In genomic region chr18:13048061-13048605, GRCh38 we compare ENCODE assay signal across 15 cellular contexts.
"Had no signal": no experiment of that assay in that cellular context is flagged by ENCODE, and none has a peak within 500 bp of the region (broad histone marks: within the 10 kb centered on the region; RNA-seq: fewer than 3 reads in every experiment).

No MANE protein-coding gene starts in this region.

- H3K4me3 ChIP-seq: coronary artery, ovary had no signal

- ATAC-seq: activated T-helper 17 cell treated with anti-CD3 and anti-CD28 coated beads, Interleukin-2, amount 50 U/mL, for 72 hours; left ventricle myocardium superior had no signal

- H3K9me3 ChIP-seq: ovary had no signal

- H3K36me3 ChIP-seq: ovary had no signal

- H3K27me3 Mint-ChIP-seq: activated T-helper 17 cell treated with anti-CD3 and anti-CD28 coated beads, Interleukin-2, amount 50 U/mL, for 72 hours; stimulated activated naive CD8-positive, alpha-beta T cell treated with anti-CD3 and anti-CD28 coated beads, Interleukin-15, Interleukin-2, amounts not matched to agents 100 ng/mL and 50 ng/mL, for 24 hours had no signal

- H3K27ac Mint-ChIP-seq: activated naive CD4-positive, alpha-beta T cell treated with anti-CD3 and anti-CD28 coated beads for 36 hours; stimulated activated naive CD8-positive, alpha-beta T cell treated with anti-CD3 and anti-CD28 coated beads, Interleukin-15, Interleukin-2, amounts not matched to agents 100 ng/mL and 50 ng/mL, for 24 hours had no signal

- DNase-seq: activated CD4-positive, alpha-beta T cell treated with anti-CD3 and anti-CD28 coated beads for 48 hours; activated naive CD4-positive, alpha-beta T cell treated with anti-CD3 and anti-CD28 coated beads for 36 hours; activated T-cell treated with anti-CD3 and anti-CD28 coated beads for 4 hours; effector CD8-positive, alpha-beta T cell; left ventricle myocardium superior; mesendoderm; ovary; stimulated activated CD4-positive, alpha-beta T cell treated with anti-CD3 and anti-CD28 coated beads, Interleukin-4, amount 100 ng/mL, for 1 hour; stimulated activated CD8-positive, alpha-beta memory T cell treated with anti-CD3 and anti-CD28 coated beads, Interleukin-4, amount 100 ng/mL, for 48 hours; T1000 had no signal

- H3K27me3 ChIP-seq: ovary had no signal

- H3K9me3 Mint-ChIP-seq: activated naive CD4-positive, alpha-beta T cell treated with anti-CD3 and anti-CD28 coated beads for 36 hours; activated T-helper 17 cell treated with anti-CD3 and anti-CD28 coated beads, Interleukin-2, amount 50 U/mL, for 72 hours; neural crest cell; stimulated activated naive CD8-positive, alpha-beta T cell treated with anti-CD3 and anti-CD28 coated beads, Interleukin-15, Interleukin-2, amounts not matched to agents 100 ng/mL and 50 ng/mL, for 24 hours had no signal

- H3K27ac ChIP-seq: coronary artery, ovary, VCaP had no signal

- H3K4me3 Mint-ChIP-seq: activated naive CD4-positive, alpha-beta T cell treated with anti-CD3 and anti-CD28 coated beads for 36 hours; activated T-helper 17 cell treated with anti-CD3 and anti-CD28 coated beads, Interleukin-2, amount 50 U/mL, for 72 hours; neural crest cell; stimulated activated naive CD8-positive, alpha-beta T cell treated with anti-CD3 and anti-CD28 coated beads, Interleukin-15, Interleukin-2, amounts not matched to agents 100 ng/mL and 50 ng/mL, for 24 hours had no signal
